In the genomic region with DNA sequence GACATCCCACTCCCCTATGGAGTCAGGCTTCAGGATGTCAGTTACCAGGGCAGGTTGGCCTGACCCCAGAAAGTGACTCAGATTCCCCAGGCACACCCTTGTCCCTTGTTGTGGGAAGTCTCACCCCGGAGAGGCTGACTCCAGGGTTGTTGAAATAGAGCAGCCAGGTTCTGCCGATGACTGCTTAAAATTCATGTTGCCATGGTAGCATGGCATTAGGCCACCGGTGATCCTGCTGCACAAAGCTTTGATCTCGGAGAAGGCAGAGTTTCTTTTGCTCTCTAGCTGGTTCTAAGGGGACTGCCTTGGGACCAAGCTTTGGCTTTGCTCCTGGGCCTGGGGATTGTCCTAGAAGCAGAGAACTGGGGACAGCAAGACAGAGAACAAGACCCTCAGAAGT, we compare ENCODE assay signal across 10 cellular contexts.
A peak's percentile ranks its signal among the peaks of the same experiment; 100 is the strongest.
DNase-seq lines count a peak whose midpoint lies in the region; ATAC-seq, FAIRE-seq and TF ChIP-seq lines count a peak whose summit lies in the region.
"Had no signal": no experiment of that assay in that cellular context is flagged by ENCODE, and none has a peak within 500 bp of the region (broad histone marks: within the 10 kb centered on the region; RNA-seq: fewer than 3 reads in every experiment).

No MANE protein-coding gene starts in this region.

- intact Hi-C loops in K562 (cut with micrococcal nuclease): no loop called here

- peak; percentile 84 for DNase-seq in DMS 273 (lab: John Stamatoyannopoulos, UW; ENCODE audit: unreplicated experiment)
- peak; percentile 93 for DNase-seq in M059J (ENCODE audit: low read depth)
- DNase-seq in K562 (ENCODE audit: extremely low read depth in 1 of 4, low spot score in 3 of 4): no peak
- DNase-seq in medulla oblongata (ENCODE audit: extremely low spot score): peak; percentile 38
- no peak for DNase-seq in GM13977 (ENCODE audit: low spot score)
- no peak for DNase-seq in BE2C
- no peak for DNase-seq in suprapubic skin (ENCODE audit: low spot score in 2 of 2)
- DNase-seq: retina had no signal

- TF ChIP-seq POLR2A in K562 (conservative IDR thresholded peaks at IDR 0.05) (no peak), suprapubic skin (IDR thresholded peaks at IDR 0.05) (no peak)

- CTCF ChIA-PET in K562 (lab: Yijun Ruan, JAX; ENCODE audit: low intra/inter-chr PET ratio): no interaction called here

- no peaks in the 10 kb centered on the region for H3K36me3 ChIP-seq in K562 (ENCODE audit: control insufficient read depth, insufficient read depth, low read length)
- H3K36me3 ChIP-seq in BE2C: no peaks in the 10 kb centered on the region
- no peaks in the 10 kb centered on the region for H3K36me3 ChIP-seq in suprapubic skin

- in situ Hi-C loops in K562 (cut with MboI) (no loop called here), GM13977 (cut with MboI; ENCODE audit: low pct_unique_long_range_greater_than_20kb, low sequenced_read_pairs, unreplicated experiment) (no loop called here)

- no peak overlapping the region for H3K4me3 ChIP-seq in K562
- no peak overlapping the region for H3K4me3 ChIP-seq in BE2C (ENCODE audit: low read depth, low read length)
- no peak overlapping the region for H3K4me3 ChIP-seq in suprapubic skin
- H3K4me3 ChIP-seq: GM12878 had no signal

- no peaks in the 10 kb centered on the region for H3K9me1 ChIP-seq in K562 (ENCODE audit: control insufficient read depth, insufficient read depth, low read length)

- BruUV-seq in K562 (replicated peaks; lab: Mats Ljungman, UMichigan): no TSS peak

- no peak overlapping the region for H2AFZ ChIP-seq in K562 (ENCODE audit: low read depth, low read length)

- no peak for TF ChIP-seq RAD21 in K562 (CRISPR knock-in tag; conservative IDR thresholded peaks at IDR 0.05 in 1 of 2, IDR thresholded peaks at IDR 0.05 in 1 of 2)

- no peak for TF ChIP-seq CTCF in K562 (IDR thresholded peaks at IDR 0.05 in 2 of 3, conservative IDR thresholded peaks at IDR 0.05 in 1 of 3; ENCODE audit: insufficient read depth in 2 of 3, low read depth in 1 of 3, low read length in 3 of 3)
- no peak for TF ChIP-seq CTCF in GM13977 (IDR thresholded peaks at IDR 0.05; ENCODE audit: extremely low read depth, insufficient read depth, missing control alignments)
- TF ChIP-seq CTCF in BE2C (IDR thresholded peaks at IDR 0.05; ENCODE audit: low read depth, low read length): no peak
- no peak for TF ChIP-seq CTCF in suprapubic skin (IDR thresholded peaks at IDR 0.05)

- TF ChIP-seq EP300 in K562 (IDR thresholded peaks at IDR 0.05; ENCODE audit: low read length): no peak
- TF ChIP-seq EP300 in suprapubic skin (IDR thresholded peaks at IDR 0.05): no peak

- H3K79me2 ChIP-seq in K562 (ENCODE audit: control insufficient read depth, insufficient read depth, low read length): no peaks in the 10 kb centered on the region

- POLR2A ChIA-PET in K562 (lab: Yijun Ruan, JAX): interaction anchor here (0.5 kb wide), 1 partner anchor 1956 kb away, joined by 3 read pairs; no protein-coding TSS in a partner anchor

- H3K9me3 ChIP-seq in K562 (replicated peaks; ENCODE audit: control insufficient read depth, insufficient read depth, low read depth, low read length) (no peaks in the 10 kb centered on the region), BE2C (no peaks in the 10 kb centered on the region), suprapubic skin (no peaks in the 10 kb centered on the region)

- H4K20me1 ChIP-seq in K562 (replicated peaks; ENCODE audit: control insufficient read depth, insufficient read depth, low read length): no peaks in the 10 kb centered on the region

- H3K4me1 ChIP-seq in K562 (replicated peaks in 1 of 2; ENCODE audit: control insufficient read depth in 2 of 2, insufficient read depth in 2 of 2, low read length in 2 of 2): no peaks in the 10 kb centered on the region
- H3K4me1 ChIP-seq in BE2C: no peaks in the 10 kb centered on the region; the same call in 1 of the 2 replicates
- peaks cover 9% of the 10 kb centered on the region for H3K4me1 ChIP-seq in suprapubic skin

- peaks cover 15 to 34% of the 10 kb centered on the region in 2 experiments; a peak in 4 of 5 replicates for H3K27me3 ChIP-seq in K562 (ENCODE audit: control insufficient read depth in 2 of 2, insufficient read depth in 2 of 2, low read length in 2 of 2)
- peaks cover 16% of the 10 kb centered on the region for H3K27me3 ChIP-seq in BE2C
- H3K27me3 ChIP-seq in suprapubic skin: no peaks in the 10 kb centered on the region

- no peak overlapping the region for H3K27ac ChIP-seq in K562 (ENCODE audit: extremely low read depth, low read depth, low read length)
- H3K27ac ChIP-seq in suprapubic skin: no peak overlapping the region

- ATAC-seq in K562 (no peak), HG02678 (IDR thresholded peaks at IDR 0.05; ENCODE audit: unreplicated experiment) (no peak)
- ATAC-seq: GM12878 had no signal

- 0% methylated on average over 4 of the region's 4 CpGs for WGBS in K562 (ENCODE audit: insufficient coverage, low coverage, missing lambda C conversion rate)
- 11% methylated on average over 4 of the region's 4 CpGs for WGBS in suprapubic skin

- H3K9ac ChIP-seq in K562 (ENCODE audit: insufficient read depth in 1 of 2, low read depth in 2 of 2, low read length in 2 of 2): no peak overlapping the region

- no peak for FAIRE-seq in K562 (lab: Jason Lieb, UNC)
- FAIRE-seq: GM12878 had no signal

- no peak overlapping the region for H3K4me2 ChIP-seq in K562 (ENCODE audit: insufficient read depth, low read length)

TF ChIP-seq in K562, 482 proteins besides CTCF, POLR2A, EP300 and RAD21:
- TF ChIP-seq RFX1 (IDR thresholded peaks at IDR 0.05) (peak; percentile 28; the same call in 1 of the 2 replicates), CCAR2 (IDR thresholded peaks at IDR 0.05; ENCODE audit: low read depth, low read length) (no peak)
TF ChIP-seq in K562: peak in this region for 1.

Comparison
In these comparisons a context has a peak if more than half of its experiments do, and no peak if none do; other contexts are left out.
1. DNase-seq: peak in DMS 273 (single experiment), M059J (single experiment) and medulla oblongata (single experiment); none in K562 (0 of 4), GM13977 (single experiment), BE2C (single experiment) and suprapubic skin (0 of 2).